Comparison of ENCODE assay signal across 10 cellular contexts in genomic region chr11:72834905-72835304, GRCh38. TPM values are rescaled to one million over a fixed set of nuclear protein-coding genes. Genes with fewer than 3 reads are reported as not detected.
DNase-seq lines count a peak whose midpoint lies in the region; ATAC-seq and TF ChIP-seq lines count a peak whose summit lies in the region.
"Had no signal": no experiment of that assay in that cellular context is flagged by ENCODE, and none has a peak within 500 bp of the region (broad histone marks: within the 10 kb centered on the region; RNA-seq: fewer than 3 reads in every experiment).

No MANE protein-coding gene starts in this region.

- H3K27me3 Mint-ChIP-seq in CD4-positive, alpha-beta memory T cell, result no peaks in the 10 kb centered on the region
- H3K27me3 Mint-ChIP-seq in T-helper 17 cell (no peaks in the 10 kb centered on the region), WTC11 (ENCODE audit: low read depth) (peaks cover 6% of the 10 kb centered on the region)

- POLR2A ChIA-PET in CD4-positive, alpha-beta memory T cell (lab: Charles Lee; ENCODE audit: partially characterized antibody), result no interaction called here
- POLR2A ChIA-PET in WTC11 (lab: Charles Lee), result no interaction called here

- H3K9me3 Mint-ChIP-seq in CD4-positive, alpha-beta memory T cell, result no peaks in the 10 kb centered on the region
- no peaks in the 10 kb centered on the region for H3K9me3 Mint-ChIP-seq in WTC11

- no peak for ATAC-seq in T-helper 17 cell
- ATAC-seq in Right ventricle myocardium superior (ENCODE audit: poor library complexity), result peak; percentile 40
- no peak for ATAC-seq in WTC11
- ATAC-seq in HG03095 (IDR thresholded peaks at IDR 0.05; ENCODE audit: unreplicated experiment), result no peak

- CTCF ChIA-PET in CD4-positive, alpha-beta memory T cell (lab: Charles Lee; ENCODE audit: partially characterized antibody), result interaction anchor here (8.0 kb wide), 1 partner anchor 344 kb away, joined by 112 read pairs; no protein-coding TSS in a partner anchor
- CTCF ChIA-PET in WTC11 (lab: Charles Lee), result interaction anchor here (1.2 to 8.7 kb wide), 2 partner anchors 343 to 516 kb away, joined by 3 to 83 read pairs; no protein-coding TSS in a partner anchor

- H3K4me3 ChIP-seq in CD4-positive, alpha-beta memory T cell (ENCODE audit: low read length in 2 of 2), result no peak overlapping the region
- H3K4me3 ChIP-seq in rectal smooth muscle tissue (ENCODE audit: low read length), result no peak overlapping the region

- intact Hi-C loops in CD4-positive, alpha-beta memory T cell (cut with micrococcal nuclease), result no loop called here
- intact Hi-C loops in Right ventricle myocardium superior (cut with DNase I), result loop anchor here (5.0 kb wide), 1 partner anchor 402 kb away; no protein-coding TSS in a partner anchor

- peaks cover 14% of the 10 kb centered on the region for H3K36me3 ChIP-seq in CD4-positive, alpha-beta memory T cell (ENCODE audit: insufficient read depth, low read length)
- H3K36me3 ChIP-seq in rectal smooth muscle tissue (ENCODE audit: control insufficient read depth, insufficient read depth, low read length), result peaks cover 5% of the 10 kb centered on the region

- DNase-seq in CD4-positive, alpha-beta memory T cell, result no peak
- DNase-seq in T-helper 17 cell (no peak), Right ventricle myocardium superior (no peak), NCI-H2227 (lab: John Stamatoyannopoulos, UW; ENCODE audit: unreplicated experiment) (no peak), SW480 (ENCODE audit: low spot score) (no peak), WTC11 (ENCODE audit: low spot score) (no peak)
- DNase-seq: KG1, NCI-H510A had no signal

- H3K27ac Mint-ChIP-seq in CD4-positive, alpha-beta memory T cell, result peak overlapping the region; percentile 50 to 92 (median 73)
- H3K27ac Mint-ChIP-seq in T-helper 17 cell (peak overlapping the region; percentile 69), WTC11 (no peak overlapping the region)

- no peaks in the 10 kb centered on the region for H3K27me3 ChIP-seq in CD4-positive, alpha-beta memory T cell (ENCODE audit: insufficient read depth, low read length)
- no peaks in the 10 kb centered on the region for H3K27me3 ChIP-seq in rectal smooth muscle tissue (ENCODE audit: control insufficient read depth, insufficient read depth, low read length)

- no peak overlapping the region for H3K4me3 Mint-ChIP-seq in CD4-positive, alpha-beta memory T cell
- no peak overlapping the region for H3K4me3 Mint-ChIP-seq in T-helper 17 cell
- no peak overlapping the region for H3K4me3 Mint-ChIP-seq in WTC11

- no peaks in the 10 kb centered on the region for H3K4me1 ChIP-seq in CD4-positive, alpha-beta memory T cell (ENCODE audit: insufficient read depth, low read length)
- no peaks in the 10 kb centered on the region for H3K4me1 ChIP-seq in rectal smooth muscle tissue (ENCODE audit: control insufficient read depth, insufficient read depth, low read length)

- H3K9ac ChIP-seq in rectal smooth muscle tissue (ENCODE audit: low read length), result no peak overlapping the region

- no peak for TF ChIP-seq CTCF in WTC11 (IDR thresholded peaks at IDR 0.05)

- peaks cover 9 to 28% (median 14%) of the 10 kb centered on the region in 4 donors for H3K4me1 Mint-ChIP-seq in CD4-positive, alpha-beta memory T cell
- H3K4me1 Mint-ChIP-seq in T-helper 17 cell (peaks cover 32% of the 10 kb centered on the region), WTC11 (peaks cover 9% of the 10 kb centered on the region)

- H3K27ac ChIP-seq in CD4-positive, alpha-beta memory T cell (ENCODE audit: low read depth, low read length), result no peak overlapping the region
- H3K27ac ChIP-seq in rectal smooth muscle tissue (ENCODE audit: low read depth, low read length), result peak overlapping the region; percentile 1

- peaks cover 11 to 37% of the 10 kb centered on the region in 2 donors for H3K36me3 Mint-ChIP-seq in CD4-positive, alpha-beta memory T cell
- H3K36me3 Mint-ChIP-seq in T-helper 17 cell (ENCODE audit: low read depth) (peaks cover 10% of the 10 kb centered on the region), WTC11 (no peaks in the 10 kb centered on the region)

- no peaks in the 10 kb centered on the region for H3K9me3 ChIP-seq in CD4-positive, alpha-beta memory T cell (ENCODE audit: control insufficient read depth in 1 of 2, low read length in 2 of 2)
- H3K9me3 ChIP-seq in T-helper 17 cell (ENCODE audit: control insufficient read depth, low read length, poor library complexity, severe bottlenecking), result no peaks in the 10 kb centered on the region

TF ChIP-seq in WTC11, 78 proteins besides CTCF, POLR2A, EP300 and RAD21:
- TF ChIP-seq ZNF317 (CRISPR knock-in tag; IDR thresholded peaks at IDR 0.05; ENCODE audit: borderline replicate concordance, low read depth) (no peak), GABPB1 (CRISPR knock-in tag; IDR thresholded peaks at IDR 0.05) (no peak), ESRRA (CRISPR knock-in tag; IDR thresholded peaks at IDR 0.05; ENCODE audit: borderline replicate concordance) (no peak), PRRX2 (CRISPR knock-in tag; IDR thresholded peaks at IDR 0.05) (no peak), RELA (CRISPR knock-in tag; IDR thresholded peaks at IDR 0.05; ENCODE audit: borderline replicate concordance) (no peak), JUN (CRISPR knock-in tag; IDR thresholded peaks at IDR 0.05) (no peak), RORB (CRISPR knock-in tag; IDR thresholded peaks at IDR 0.05) (no peak), MLX (CRISPR knock-in tag; IDR thresholded peaks at IDR 0.05) (no peak), MXD4 (CRISPR knock-in tag; IDR thresholded peaks at IDR 0.05; ENCODE audit: borderline replicate concordance) (no peak), CBFB (CRISPR knock-in tag; IDR thresholded peaks at IDR 0.05; ENCODE audit: low read depth) (no peak)
- TF ChIP-seq, protein P1, sequence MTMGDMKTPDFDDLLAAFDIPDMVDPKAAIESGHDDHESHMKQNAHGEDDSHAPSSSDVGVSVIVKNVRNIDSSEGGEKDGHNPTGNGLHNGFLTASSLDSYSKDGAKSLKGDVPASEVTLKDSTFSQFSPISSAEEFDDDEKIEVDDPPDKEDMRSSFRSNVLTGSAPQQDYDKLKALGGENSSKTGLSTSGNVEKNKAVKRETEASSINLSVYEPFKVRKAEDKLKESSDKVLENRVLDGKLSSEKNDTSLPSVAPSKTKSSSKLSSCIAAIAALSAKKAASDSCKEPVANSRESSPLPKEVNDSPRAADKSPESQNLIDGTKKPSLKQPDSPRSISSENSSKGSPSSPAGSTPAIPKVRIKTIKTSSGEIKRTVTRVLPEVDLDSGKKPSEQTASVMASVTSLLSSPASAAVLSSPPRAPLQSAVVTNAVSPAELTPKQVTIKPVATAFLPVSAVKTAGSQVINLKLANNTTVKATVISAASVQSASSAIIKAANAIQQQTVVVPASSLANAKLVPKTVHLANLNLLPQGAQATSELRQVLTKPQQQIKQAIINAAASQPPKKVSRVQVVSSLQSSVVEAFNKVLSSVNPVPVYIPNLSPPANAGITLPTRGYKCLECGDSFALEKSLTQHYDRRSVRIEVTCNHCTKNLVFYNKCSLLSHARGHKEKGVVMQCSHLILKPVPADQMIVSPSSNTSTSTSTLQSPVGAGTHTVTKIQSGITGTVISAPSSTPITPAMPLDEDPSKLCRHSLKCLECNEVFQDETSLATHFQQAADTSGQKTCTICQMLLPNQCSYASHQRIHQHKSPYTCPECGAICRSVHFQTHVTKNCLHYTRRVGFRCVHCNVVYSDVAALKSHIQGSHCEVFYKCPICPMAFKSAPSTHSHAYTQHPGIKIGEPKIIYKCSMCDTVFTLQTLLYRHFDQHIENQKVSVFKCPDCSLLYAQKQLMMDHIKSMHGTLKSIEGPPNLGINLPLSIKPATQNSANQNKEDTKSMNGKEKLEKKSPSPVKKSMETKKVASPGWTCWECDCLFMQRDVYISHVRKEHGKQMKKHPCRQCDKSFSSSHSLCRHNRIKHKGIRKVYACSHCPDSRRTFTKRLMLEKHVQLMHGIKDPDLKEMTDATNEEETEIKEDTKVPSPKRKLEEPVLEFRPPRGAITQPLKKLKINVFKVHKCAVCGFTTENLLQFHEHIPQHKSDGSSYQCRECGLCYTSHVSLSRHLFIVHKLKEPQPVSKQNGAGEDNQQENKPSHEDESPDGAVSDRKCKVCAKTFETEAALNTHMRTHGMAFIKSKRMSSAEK (CRISPR knock-in tag; IDR thresholded peaks at IDR 0.05; ENCODE audit: borderline replicate concordance), result no peak
- TF ChIP-seq, protein P2, sequence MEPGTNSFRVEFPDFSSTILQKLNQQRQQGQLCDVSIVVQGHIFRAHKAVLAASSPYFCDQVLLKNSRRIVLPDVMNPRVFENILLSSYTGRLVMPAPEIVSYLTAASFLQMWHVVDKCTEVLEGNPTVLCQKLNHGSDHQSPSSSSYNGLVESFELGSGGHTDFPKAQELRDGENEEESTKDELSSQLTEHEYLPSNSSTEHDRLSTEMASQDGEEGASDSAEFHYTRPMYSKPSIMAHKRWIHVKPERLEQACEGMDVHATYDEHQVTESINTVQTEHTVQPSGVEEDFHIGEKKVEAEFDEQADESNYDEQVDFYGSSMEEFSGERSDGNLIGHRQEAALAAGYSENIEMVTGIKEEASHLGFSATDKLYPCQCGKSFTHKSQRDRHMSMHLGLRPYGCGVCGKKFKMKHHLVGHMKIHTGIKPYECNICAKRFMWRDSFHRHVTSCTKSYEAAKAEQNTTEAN (CRISPR knock-in tag; IDR thresholded peaks at IDR 0.05), result no peak

RNA-seq across cellular contexts. Expression of gene ATG16L2, which starts 20.7 kb away (rescaled TPM):
- 100 to 1,000 TPM; 194 to 202 TPM for total RNA-seq in CD4-positive, alpha-beta memory T cell
- polyA plus RNA-seq in CD4-positive, alpha-beta memory T cell, result 10 to 100 TPM; 13.2 to 24.1 TPM
- 100 to 1,000 TPM in 1 of 2 donors, 10 to 100 TPM in 1; 95.4 to 121 TPM for total RNA-seq in T-helper 17 cell
- total RNA-seq in Right ventricle myocardium superior, result 16.8 TPM
- 22.2 to 29.0 TPM (median 28.6 TPM) in 3 replicates for total RNA-seq in WTC11 (2021)

RNA-seq across cellular contexts. Expression of gene STARD10, which starts 41.1 kb away (rescaled TPM):
- total RNA-seq in CD4-positive, alpha-beta memory T cell, result 10 to 100 TPM; 23.0 to 23.5 TPM
- 10 to 100 TPM; 24.9 to 27.0 TPM for polyA plus RNA-seq in CD4-positive, alpha-beta memory T cell
- total RNA-seq in T-helper 17 cell (10 to 100 TPM; 12.9 to 17.7 TPM), Right ventricle myocardium superior (117 TPM), WTC11 (2021) (32.0 to 40.9 TPM (median 36.6 TPM) in 3 replicates)
